ENCODE assay signal across 1 cellular context in genomic region chr1:109912873-109913272, GRCh38.
TF ChIP-seq lines count a peak whose summit lies in the region.

No MANE protein-coding gene starts in this region.

TF ChIP-seq in GM12878, 131 proteins besides CTCF, POLR2A, EP300 and RAD21 (continued from another document):
- TF ChIP-seq, protein P1, sequence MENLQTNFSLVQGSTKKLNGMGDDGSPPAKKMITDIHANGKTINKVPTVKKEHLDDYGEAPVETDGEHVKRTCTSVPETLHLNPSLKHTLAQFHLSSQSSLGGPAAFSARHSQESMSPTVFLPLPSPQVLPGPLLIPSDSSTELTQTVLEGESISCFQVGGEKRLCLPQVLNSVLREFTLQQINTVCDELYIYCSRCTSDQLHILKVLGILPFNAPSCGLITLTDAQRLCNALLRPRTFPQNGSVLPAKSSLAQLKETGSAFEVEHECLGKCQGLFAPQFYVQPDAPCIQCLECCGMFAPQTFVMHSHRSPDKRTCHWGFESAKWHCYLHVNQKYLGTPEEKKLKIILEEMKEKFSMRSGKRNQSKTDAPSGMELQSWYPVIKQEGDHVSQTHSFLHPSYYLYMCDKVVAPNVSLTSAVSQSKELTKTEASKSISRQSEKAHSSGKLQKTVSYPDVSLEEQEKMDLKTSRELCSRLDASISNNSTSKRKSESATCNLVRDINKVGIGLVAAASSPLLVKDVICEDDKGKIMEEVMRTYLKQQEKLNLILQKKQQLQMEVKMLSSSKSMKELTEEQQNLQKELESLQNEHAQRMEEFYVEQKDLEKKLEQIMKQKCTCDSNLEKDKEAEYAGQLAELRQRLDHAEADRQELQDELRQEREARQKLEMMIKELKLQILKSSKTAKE (IDR thresholded peaks at IDR 0.05; ENCODE audit: low read depth, poor library complexity, severe bottlenecking) = no peak
